Comparison of ENCODE assay signal across 8 cellular contexts in genomic region chrX:18887177-18887820, GRCh38.
DNase-seq lines count a peak whose midpoint lies in the region; ATAC-seq and TF ChIP-seq lines count a peak whose summit lies in the region.

No MANE protein-coding gene starts in this region.

- H3K27me3 Mint-ChIP-seq in IgD-negative memory B cell = no peaks in the 10 kb centered on the region

- DNase-seq in adipocyte (ENCODE audit: low read depth) (no peak), left colon (peak; percentile 64 to 68), smooth muscle cell (lab: John Stamatoyannopoulos, UW; ENCODE audit: unreplicated experiment) (no peak), NCI-H69 (lab: John Stamatoyannopoulos, UW) (no peak)
- DNase-seq in effector CD8-positive, alpha-beta T cell (lab: John Stamatoyannopoulos, UW) = no peak

- intact Hi-C loops in left colon (cut with DNase I, micrococcal nuclease) = no loop called here

- peaks cover 4 to 9% (median 7%) of the 10 kb centered on the region in 3 donors for H3K4me1 Mint-ChIP-seq in IgD-negative memory B cell

- H3K79me2 ChIP-seq in smooth muscle cell (ENCODE audit: low read depth) = no peaks in the 10 kb centered on the region

- WGBS in smooth muscle cell (ENCODE audit: low lambda C conversion rate) = 74% methylated on average over 23 of the region's 25 CpGs

- H3K36me3 Mint-ChIP-seq in IgD-negative memory B cell = peaks cover 1% of the 10 kb centered on the region

- H3K4me2 ChIP-seq in smooth muscle cell = peak overlapping the region; percentile 82

- no peak overlapping the region for H2AFZ ChIP-seq in smooth muscle cell (ENCODE audit: low read depth)

- H3K4me3 Mint-ChIP-seq in IgD-negative memory B cell = peak overlapping the region; percentile 76 to 99 (median 94)

- H3F3A ChIP-seq in smooth muscle cell (ENCODE audit: low read depth) = no peaks in the 10 kb centered on the region

- H3K4me1 ChIP-seq in adipocyte (ENCODE audit: control insufficient read depth, insufficient read depth, low read length) (peaks cover 6% of the 10 kb centered on the region), smooth muscle cell (ENCODE audit: low read depth) (peaks cover 4% of the 10 kb centered on the region)

- no peak for TF ChIP-seq CTCF in smooth muscle cell (IDR thresholded peaks at IDR 0.05; ENCODE audit: borderline replicate concordance, insufficient read depth, poor library complexity, severe bottlenecking)

- peak overlapping the region; percentile 75 for H3K4me3 ChIP-seq in adipocyte (ENCODE audit: low read length)
- H3K4me3 ChIP-seq in smooth muscle cell = no peak overlapping the region

- H3K27ac ChIP-seq in smooth muscle cell (ENCODE audit: low read depth) = no peak overlapping the region

- H3K9ac ChIP-seq in adipocyte (ENCODE audit: low read length) = peak overlapping the region; percentile 78
- no peak overlapping the region for H3K9ac ChIP-seq in smooth muscle cell (ENCODE audit: low read depth)

- H3K27ac Mint-ChIP-seq in IgD-negative memory B cell = peak overlapping the region; percentile 41 to 96 (median 89)

- peaks cover 4% of the 10 kb centered on the region for H3K9me3 ChIP-seq in adipocyte (ENCODE audit: control insufficient read depth, low read length)
- H3K9me3 ChIP-seq in smooth muscle cell (replicated peaks; ENCODE audit: low read depth) = no peaks in the 10 kb centered on the region

- ATAC-seq in left colon (peak; percentile 73), HG02938 (IDR thresholded peaks at IDR 0.05; ENCODE audit: unreplicated experiment) (no peak), GM18868 (IDR thresholded peaks at IDR 0.05; ENCODE audit: unreplicated experiment) (no peak)

- no peaks in the 10 kb centered on the region for H4K20me1 ChIP-seq in smooth muscle cell (ENCODE audit: low read depth)

- no peaks in the 10 kb centered on the region for H3K36me3 ChIP-seq in adipocyte (ENCODE audit: control insufficient read depth, insufficient read depth, low read length, severe bottlenecking)
- H3K36me3 ChIP-seq in smooth muscle cell (ENCODE audit: low read depth) = no peaks in the 10 kb centered on the region

- peaks cover 0 to 3% (median 0%) of the 10 kb centered on the region in 3 donors for H3K9me3 Mint-ChIP-seq in IgD-negative memory B cell

- H3K27me3 ChIP-seq in adipocyte (replicated peaks; ENCODE audit: control insufficient read depth, insufficient read depth, low read length) (peaks cover 17% of the 10 kb centered on the region), smooth muscle cell (ENCODE audit: low read depth) (no peaks in the 10 kb centered on the region)

Comparison
In these comparisons a context has a peak if more than half of its experiments do, and no peak if none do; other contexts are left out.
1. DNase-seq: peak in left colon (2 of 2); none in adipocyte (single experiment), smooth muscle cell (single experiment), effector CD8-positive, alpha-beta T cell (single experiment) and NCI-H69 (single experiment).